9 cellular contexts compared by ENCODE assay signal in the genomic region with DNA sequence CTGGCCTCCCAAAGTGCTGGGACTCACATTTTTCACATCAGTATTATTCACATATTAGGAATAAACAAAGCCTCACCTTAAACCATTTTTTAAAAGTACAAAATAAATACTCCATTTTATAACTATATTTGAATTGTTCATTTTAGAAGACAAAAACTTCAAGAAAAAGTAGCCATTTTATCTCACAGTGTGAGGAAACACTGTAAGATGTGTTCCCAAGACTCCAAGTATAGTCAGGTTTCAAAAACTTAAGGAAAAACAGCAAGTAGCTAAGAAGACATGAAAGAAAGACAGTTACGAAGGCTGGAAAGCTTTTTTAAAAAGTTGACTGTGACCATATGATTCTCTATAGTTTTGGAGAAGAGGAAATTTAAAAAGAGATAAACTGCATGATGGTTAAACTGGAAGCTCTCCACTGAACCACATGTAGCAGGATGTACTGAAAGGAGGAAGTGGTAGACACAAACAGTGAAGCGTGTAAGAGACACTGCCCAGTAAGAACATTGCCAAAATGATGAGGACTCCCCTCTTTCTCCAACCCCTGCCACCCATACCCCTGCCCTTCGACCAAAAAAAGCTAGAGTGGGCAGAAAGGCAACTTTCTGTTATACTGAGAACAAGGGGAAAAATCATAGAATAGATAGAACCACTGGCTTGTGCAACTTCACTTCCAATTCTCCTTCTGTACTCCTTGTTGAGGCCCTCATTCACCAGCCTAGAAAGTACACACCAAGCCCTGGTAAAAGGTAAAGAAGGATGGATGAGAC. TPM values are rescaled to one million over a fixed set of nuclear protein-coding genes. Genes with fewer than 3 reads are reported as not detected.
DNase-seq lines count a peak whose midpoint lies in the region; ATAC-seq, FAIRE-seq and TF ChIP-seq lines count a peak whose summit lies in the region.
"Had no signal": no experiment of that assay in that cellular context is flagged by ENCODE, and none has a peak within 500 bp of the region (broad histone marks: within the 10 kb centered on the region; RNA-seq: fewer than 3 reads in every experiment).

No MANE protein-coding gene starts in this region.

- no peaks in the 10 kb centered on the region for H3K27me3 Mint-ChIP-seq in activated CD4-positive, alpha-beta T cell treated with anti-CD3 and anti-CD28 coated beads for 36 hours

- POLR2A ChIA-PET in activated CD4-positive, alpha-beta T cell treated with anti-CD3 and anti-CD28 coated beads for 36 hours (lab: Charles Lee), result interaction anchor here (0.7 kb wide), 1 partner anchor 8 kb away, joined by 4 read pairs; no protein-coding TSS in a partner anchor

- no peaks in the 10 kb centered on the region for H3K79me2 ChIP-seq in OCI-LY1 (ENCODE audit: insufficient read depth, low read length)

- H3K9me3 Mint-ChIP-seq in activated CD4-positive, alpha-beta T cell treated with anti-CD3 and anti-CD28 coated beads for 36 hours (ENCODE audit: low read depth), result peaks cover 3% of the 10 kb centered on the region

- no peaks in the 10 kb centered on the region for H3F3A ChIP-seq in OCI-LY1 (ENCODE audit: insufficient read depth, low read length)

- H2AFZ ChIP-seq in OCI-LY1 (ENCODE audit: low read length), result no peak overlapping the region

- no peak overlapping the region; the same call in 1 of the 2 replicates for H3K9ac ChIP-seq in OCI-LY1 (ENCODE audit: low read length)

- H3K4me3 ChIP-seq in OCI-LY1 (ENCODE audit: low read depth, low read length, poor library complexity, severe bottlenecking) (no peak overlapping the region), small intestine (ENCODE audit: low read depth in 1 of 2, low read length in 2 of 2) (no peak overlapping the region)
- H3K4me3 ChIP-seq: K562 had no signal

- DNase-seq in activated CD4-positive, alpha-beta T cell treated with anti-CD3 and anti-CD28 coated beads for 36 hours, result no peak
- DNase-seq in activated CD4-positive, alpha-beta T cell treated with anti-CD3 and anti-CD28 coated beads for 4 hours, result no peak
- DNase-seq in small intestine (peak; percentile 49), posterior vena cava (ENCODE audit: low spot score) (no peak), NCI-H1436 treated with DMSO at 0.1 percent for 48 hours (lab: John Stamatoyannopoulos, UW) (no peak), SW 1271 (lab: John Stamatoyannopoulos, UW) (no peak)

- no peaks in the 10 kb centered on the region for H4K20me1 ChIP-seq in OCI-LY1 (ENCODE audit: insufficient read depth, low read length)

- H3K36me3 ChIP-seq in OCI-LY1 (ENCODE audit: insufficient read depth, low read length) (peaks cover 96% of the 10 kb centered on the region), small intestine (ENCODE audit: control insufficient read depth in 2 of 2, insufficient read depth in 2 of 2, low read length in 2 of 2) (peaks cover 4 to 7% of the 10 kb centered on the region in 2 donors)

- peak overlapping the region; percentile 76 for H3K27ac Mint-ChIP-seq in activated CD4-positive, alpha-beta T cell treated with anti-CD3 and anti-CD28 coated beads for 36 hours

- TF ChIP-seq CTCF in OCI-LY1 (IDR thresholded peaks at IDR 0.05; ENCODE audit: low read length), result no peak

- H3K4me2 ChIP-seq in OCI-LY1 (ENCODE audit: low read length), result peak overlapping the region; percentile 20; the same call in 1 of the 2 replicates

- H3K4me1 ChIP-seq in OCI-LY1 (ENCODE audit: insufficient read depth, low read length, severe bottlenecking) (peaks cover 16% of the 10 kb centered on the region), small intestine (ENCODE audit: control insufficient read depth in 2 of 2, insufficient read depth in 1 of 2, low read depth in 1 of 2, low read length in 1 of 2) (no peaks in the 10 kb centered on the region)

- H3K36me3 Mint-ChIP-seq in activated CD4-positive, alpha-beta T cell treated with anti-CD3 and anti-CD28 coated beads for 36 hours (ENCODE audit: low read depth), result peaks cover 55% of the 10 kb centered on the region

- no peaks in the 10 kb centered on the region; the same call in 1 of the 2 replicates for H3K9me2 ChIP-seq in OCI-LY1 (ENCODE audit: low read depth, low read length)

- no peaks in the 10 kb centered on the region for H3K9me3 ChIP-seq in OCI-LY1 (ENCODE audit: low read length)
- H3K9me3 ChIP-seq in small intestine (ENCODE audit: control insufficient read depth, low read depth), result no peaks in the 10 kb centered on the region

- peaks cover 24% of the 10 kb centered on the region for H3K4me1 Mint-ChIP-seq in activated CD4-positive, alpha-beta T cell treated with anti-CD3 and anti-CD28 coated beads for 36 hours

- WGBS in small intestine, 3 donors, result 65 to 87% (median 71%) methylated on average over 3 of the region's 3 CpGs

- FAIRE-seq in small intestine (lab: Jason Lieb, UNC), result no peak
- FAIRE-seq: K562 had no signal

- H3K27ac ChIP-seq in OCI-LY1 (ENCODE audit: low read depth, low read length, poor library complexity, severe bottlenecking) (peak overlapping the region; percentile 74), small intestine (ENCODE audit: low read depth in 1 of 2, low read length in 1 of 2) (peak overlapping the region; percentile 41 to 82)

- CTCF ChIA-PET in activated CD4-positive, alpha-beta T cell treated with anti-CD3 and anti-CD28 coated beads for 36 hours (lab: Charles Lee), result interaction anchor here (0.7 to 1.2 kb wide), 4 partner anchors 11 to 55 kb away, joined by 3 to 6 read pairs (median 3); no protein-coding TSS in a partner anchor

- no peaks in the 10 kb centered on the region for H3K27me3 ChIP-seq in OCI-LY1 (ENCODE audit: insufficient read depth, low read length)
- H3K27me3 ChIP-seq in small intestine (ENCODE audit: control insufficient read depth in 2 of 2, insufficient read depth in 2 of 2, low read length in 2 of 2), result no peaks in the 10 kb centered on the region

- H3K4me3 Mint-ChIP-seq in activated CD4-positive, alpha-beta T cell treated with anti-CD3 and anti-CD28 coated beads for 36 hours, result no peak overlapping the region

- intact Hi-C loops in activated CD4-positive, alpha-beta T cell treated with anti-CD3 and anti-CD28 coated beads for 36 hours (cut with DNase I, micrococcal nuclease), result no loop called here
- intact Hi-C loops in posterior vena cava (cut with DNase I), result no loop called here

- ATAC-seq in activated CD4-positive, alpha-beta T cell treated with anti-CD3 and anti-CD28 coated beads for 36 hours, result peak; percentile 79
- peak; percentile 97 for ATAC-seq in HG02852 (IDR thresholded peaks at IDR 0.05; ENCODE audit: unreplicated experiment)
- ATAC-seq: K562 had no signal

RNA-seq across cellular contexts. Expression of a gene that starts 6.2 kb away (rescaled TPM):
- total RNA-seq in activated CD4-positive, alpha-beta T cell treated with anti-CD3 and anti-CD28 coated beads for 36 hours, result 10 to 100 TPM; 33.2 to 34.1 TPM
- 10 to 100 TPM in 2 of 3 donors, 1 to 10 TPM in 1; 9.5 to 12.5 (median 10.3) TPM for polyA plus RNA-seq in small intestine
- 10 to 100 TPM; 30.7 to 41.0 TPM for total RNA-seq in posterior vena cava

RNA-seq across cellular contexts. Expression of a gene that starts 21.8 kb away (rescaled TPM):
- total RNA-seq in activated CD4-positive, alpha-beta T cell treated with anti-CD3 and anti-CD28 coated beads for 36 hours, result 10 to 100 TPM; 59.5 to 72.2 TPM
- polyA plus RNA-seq in small intestine, result 10 to 100 TPM; 32.2 to 45.8 (median 37.0) TPM
- 10 to 100 TPM; 53.0 to 57.9 TPM for total RNA-seq in posterior vena cava

RNA-seq across cellular contexts. Expression of a gene that starts 26.4 kb away (rescaled TPM):
- 10 to 100 TPM; 60.4 to 76.0 TPM for total RNA-seq in activated CD4-positive, alpha-beta T cell treated with anti-CD3 and anti-CD28 coated beads for 36 hours
- polyA plus RNA-seq in small intestine, result 10 to 100 TPM; 23.0 to 71.4 (median 50.1) TPM
- 100 to 1,000 TPM; 153 to 174 TPM for total RNA-seq in posterior vena cava

RNA-seq across cellular contexts. Expression of a gene that starts 44.9 kb away (rescaled TPM):
- total RNA-seq in activated CD4-positive, alpha-beta T cell treated with anti-CD3 and anti-CD28 coated beads for 36 hours, result 1 to 10 TPM; 6.0 to 8.4 TPM
- polyA plus RNA-seq in small intestine, result 1 to 10 TPM; 5.4 to 9.6 (median 7.8) TPM
- 10 to 100 TPM; 67.6 to 87.8 TPM for total RNA-seq in posterior vena cava
